Comparison of ENCODE assay signal across 19 cellular contexts in genomic region chr2:239190921-239191885, GRCh38.
DNase-seq lines count a peak whose midpoint lies in the region; ATAC-seq and TF ChIP-seq lines count a peak whose summit lies in the region.
"Had no signal": no experiment of that assay in that cellular context is flagged by ENCODE, and none has a peak within 500 bp of the region (broad histone marks: within the 10 kb centered on the region; RNA-seq: fewer than 3 reads in every experiment).

No MANE protein-coding gene starts in this region.

- no peaks in the 10 kb centered on the region for H3K27me3 ChIP-seq in suprapubic skin
- H3K27me3 ChIP-seq: foreskin keratinocyte, SJCRH30, tibial nerve had no signal

- H3K27me3 Mint-ChIP-seq in activated CD8-positive, alpha-beta memory T cell treated with anti-CD3 and anti-CD28 coated beads, Interleukin-2, amount 10 ng/mL, durations not matched to agents 7 days and 5 days = no peaks in the 10 kb centered on the region
- H3K27me3 Mint-ChIP-seq: naive thymus-derived CD4-positive, alpha-beta T cell had no signal

- 86% methylated on average over 10 of the region's 15 CpGs for WGBS in suprapubic skin

- H3K4me3 ChIP-seq in coronary artery = no peak overlapping the region
- no peak overlapping the region for H3K4me3 ChIP-seq in mucosa of descending colon
- no peak overlapping the region for H3K4me3 ChIP-seq in suprapubic skin
- H3K4me3 ChIP-seq: lower lobe of right lung, SJCRH30, tibial nerve had no signal

- peaks cover 32% of the 10 kb centered on the region for H3K36me3 Mint-ChIP-seq in activated CD8-positive, alpha-beta memory T cell treated with anti-CD3 and anti-CD28 coated beads, Interleukin-2, amount 10 ng/mL, durations not matched to agents 7 days and 5 days

- H3K4me3 Mint-ChIP-seq in activated CD8-positive, alpha-beta memory T cell treated with anti-CD3 and anti-CD28 coated beads, Interleukin-2, amount 10 ng/mL, durations not matched to agents 7 days and 5 days = no peak overlapping the region
- H3K4me3 Mint-ChIP-seq: naive thymus-derived CD4-positive, alpha-beta T cell had no signal

- H3K4me1 ChIP-seq in mucosa of descending colon (ENCODE audit: low read depth) (no peaks in the 10 kb centered on the region), suprapubic skin (peaks cover 10% of the 10 kb centered on the region)
- H3K4me1 ChIP-seq: foreskin keratinocyte, lower lobe of right lung, SJCRH30 had no signal

- no peaks in the 10 kb centered on the region for H3K36me3 ChIP-seq in mucosa of descending colon (ENCODE audit: low read depth)
- peaks cover 40% of the 10 kb centered on the region for H3K36me3 ChIP-seq in suprapubic skin

- no peak for TF ChIP-seq EP300 in suprapubic skin (IDR thresholded peaks at IDR 0.05)

- H3K27ac ChIP-seq in coronary artery = no peak overlapping the region
- H3K27ac ChIP-seq in suprapubic skin = no peak overlapping the region
- H3K27ac ChIP-seq: foreskin keratinocyte, lower lobe of right lung, SJCRH30 had no signal

- peaks cover 6% of the 10 kb centered on the region for H3K9me3 ChIP-seq in mucosa of descending colon
- H3K9me3 ChIP-seq in suprapubic skin = peaks cover 8% of the 10 kb centered on the region
- H3K9me3 ChIP-seq: SJCRH30 had no signal

- no peak for TF ChIP-seq POLR2A in suprapubic skin (IDR thresholded peaks at IDR 0.05)

- intact Hi-C loops in mucosa of descending colon (cut with DNase I, micrococcal nuclease) = no loop called here

- H3K4me1 Mint-ChIP-seq in activated CD8-positive, alpha-beta memory T cell treated with anti-CD3 and anti-CD28 coated beads, Interleukin-2, amount 10 ng/mL, durations not matched to agents 7 days and 5 days = no peaks in the 10 kb centered on the region

- TF ChIP-seq CTCF in coronary artery (IDR thresholded peaks at IDR 0.05) = no peak
- no peak for TF ChIP-seq CTCF in mucosa of descending colon (IDR thresholded peaks at IDR 0.05)
- TF ChIP-seq CTCF in suprapubic skin (IDR thresholded peaks at IDR 0.05) = no peak

- CTCF ChIA-PET in activated CD8-positive, alpha-beta memory T cell treated with anti-CD3 and anti-CD28 coated beads, Interleukin-2, amount 10 ng/mL, durations not matched to agents 7 days and 5 days (lab: Charles Lee) = no interaction called here

- H3K27ac Mint-ChIP-seq in activated CD8-positive, alpha-beta memory T cell treated with anti-CD3 and anti-CD28 coated beads, Interleukin-2, amount 10 ng/mL, durations not matched to agents 7 days and 5 days = no peak overlapping the region

- ATAC-seq in activated CD8-positive, alpha-beta memory T cell treated with anti-CD3 and anti-CD28 coated beads, Interleukin-2, amount 10 ng/mL, durations not matched to agents 7 days and 5 days = no peak
- ATAC-seq in mucosa of descending colon (no peak), GM18873 (IDR thresholded peaks at IDR 0.05; ENCODE audit: low FRiP score, unreplicated experiment) (no peak)
- no peak for ATAC-seq in activated CD4-positive, CD25-positive, alpha-beta regulatory T cell treated with anti-CD3 and anti-CD28 coated beads, Interleukin-2, amount 50 U/mL, for 24 hours
- ATAC-seq: foreskin keratinocyte; lower lobe of right lung; naive thymus-derived CD4-positive, alpha-beta T cell; right cardiac atrium had no signal

- DNase-seq in activated CD8-positive, alpha-beta memory T cell treated with anti-CD3 and anti-CD28 coated beads for 24 hours = peak; percentile 42
- DNase-seq in activated CD8-positive, alpha-beta memory T cell treated with anti-CD3 and anti-CD28 coated beads, Interleukin-2, amount 10 ng/mL, durations not matched to agents 7 days and 5 days = no peak
- peak; percentile 69 for DNase-seq in coronary artery (ENCODE audit: low spot score)
- DNase-seq in mucosa of descending colon = peak in 2 of 3 donors; percentile 14 to 25
- DNase-seq in suprapubic skin (ENCODE audit: low spot score in 2 of 2) = peak; percentile 49 to 63
- DNase-seq in stimulated activated CD4-positive, alpha-beta T cell treated with anti-CD3 and anti-CD28 coated beads, Interleukin-4, amount 100 ng/mL, for 1 hour = no peak
- DNase-seq: activated CD4-positive, alpha-beta T cell treated with anti-CD3 and anti-CD28 coated beads for 1 hour; cerebellar nuclear complex; foreskin keratinocyte; lower lobe of right lung; naive thymus-derived CD4-positive, alpha-beta T cell; NCI-H187; NCI-H510A; SJCRH30; stimulated activated CD4-positive, alpha-beta T cell treated with anti-CD3 and anti-CD28 coated beads, Interleukin-2, amount 100 ng/mL, for 48 hours had no signal

- no peaks in the 10 kb centered on the region for H3K9me3 Mint-ChIP-seq in activated CD8-positive, alpha-beta memory T cell treated with anti-CD3 and anti-CD28 coated beads, Interleukin-2, amount 10 ng/mL, durations not matched to agents 7 days and 5 days (ENCODE audit: low read depth)

Comparison
In these comparisons a context has a peak if more than half of its experiments do, and no peak if none do; other contexts are left out.
1. DNase-seq: peak in activated CD8-positive, alpha-beta memory T cell treated with anti-CD3 and anti-CD28 coated beads for 24 hours (single experiment), coronary artery (single experiment), mucosa of descending colon (2 of 3) and suprapubic skin (2 of 2); none in activated CD8-positive, alpha-beta memory T cell treated with anti-CD3 and anti-CD28 coated beads, Interleukin-2, amount 10 ng/mL, durations not matched to agents 7 days and 5 days (single experiment) and stimulated activated CD4-positive, alpha-beta T cell treated with anti-CD3 and anti-CD28 coated beads, Interleukin-4, amount 100 ng/mL, for 1 hour (single experiment).